In genomic region chr18:61582205-61582710, GRCh38 we compare ENCODE assay signal across 8 cellular contexts.
DNase-seq lines count a peak whose midpoint lies in the region; ATAC-seq and TF ChIP-seq lines count a peak whose summit lies in the region.

No MANE protein-coding gene starts in this region.

- intact Hi-C loops in CD4-positive, alpha-beta T cell (cut with DNase I, micrococcal nuclease) = loop anchor here (1.0 to 5.0 kb wide), 3 partner anchors 310 to 1595 kb away; partner anchors contain the start of gene RNF152 (in 1 of the 2)
- intact Hi-C loops in activated T-helper 1 cell treated with anti-CD3 and anti-CD28 coated beads, Interleukin-12 subunit alpha, Interleukin-12 subunit beta, Interleukin-2, Interleukin-4 antibody, amounts not matched to agents 30 ng/mL and 10 ng/mL and 1 ng/mL, durations not matched to agents 14 hours and 24 hours and 36 hours (cut with micrococcal nuclease) = loop anchor here (1.0 kb wide), 1 partner anchor 549 kb away; no protein-coding TSS in a partner anchor

- no peak overlapping the region for H3K27ac ChIP-seq in CD4-positive, alpha-beta T cell (ENCODE audit: low read depth, low read length)
- H3K27ac ChIP-seq in RWPE1 (no peak overlapping the region), parathyroid adenoma (peak overlapping the region; percentile 39)

- no peaks in the 10 kb centered on the region for H3K9me3 Mint-ChIP-seq in CD4-positive, alpha-beta T cell
- H3K9me3 Mint-ChIP-seq in glutamatergic neuron (ENCODE audit: unreplicated experiment) (no peaks in the 10 kb centered on the region), T-cell (no peaks in the 10 kb centered on the region)
- no peaks in the 10 kb centered on the region for H3K9me3 Mint-ChIP-seq in activated T-helper 1 cell treated with anti-CD3 and anti-CD28 coated beads, Interleukin-12 subunit alpha, Interleukin-12 subunit beta, Interleukin-2, Interleukin-4 antibody, amounts not matched to agents 30 ng/mL and 10 ng/mL and 1 ng/mL, durations not matched to agents 14 hours and 24 hours and 36 hours

- DNase-seq in CD4-positive, alpha-beta T cell = no peak
- DNase-seq in RWPE1 (ENCODE audit: low spot score) (no peak), glutamatergic neuron (no peak), T-cell (no peak), A172 (ENCODE audit: low spot score) (no peak)
- DNase-seq in activated T-helper 1 cell treated with anti-CD3 and anti-CD28 coated beads, Interleukin-12 subunit alpha, Interleukin-12 subunit beta, Interleukin-2, Interleukin-4 antibody, amounts not matched to agents 30 ng/mL and 10 ng/mL and 1 ng/mL, durations not matched to agents 14 hours and 24 hours and 36 hours (ENCODE audit: low spot score) = no peak

- ATAC-seq in CD4-positive, alpha-beta T cell (ENCODE audit: poor library complexity) = no peak
- ATAC-seq in T-cell (replicated peaks in 1 of 4) (no peak), HG03175 (IDR thresholded peaks at IDR 0.05; ENCODE audit: unreplicated experiment) (no peak)

- no peaks in the 10 kb centered on the region for H3K36me3 ChIP-seq in parathyroid adenoma (ENCODE audit: control insufficient read depth, insufficient read depth, low read length)

- no peak overlapping the region for H3K4me3 Mint-ChIP-seq in CD4-positive, alpha-beta T cell
- H3K4me3 Mint-ChIP-seq in glutamatergic neuron (ENCODE audit: unreplicated experiment) = peak overlapping the region; percentile 70
- H3K4me3 Mint-ChIP-seq in activated T-helper 1 cell treated with anti-CD3 and anti-CD28 coated beads, Interleukin-12 subunit alpha, Interleukin-12 subunit beta, Interleukin-2, Interleukin-4 antibody, amounts not matched to agents 30 ng/mL and 10 ng/mL and 1 ng/mL, durations not matched to agents 14 hours and 24 hours and 36 hours = no peak overlapping the region
- peak overlapping the region in 1 of 3 donors; percentile 27 for H3K4me3 Mint-ChIP-seq in T-cell

- H3K36me3 Mint-ChIP-seq in CD4-positive, alpha-beta T cell (ENCODE audit: low read depth) = no peaks in the 10 kb centered on the region
- H3K36me3 Mint-ChIP-seq in glutamatergic neuron (ENCODE audit: unreplicated experiment) = no peaks in the 10 kb centered on the region
- no peaks in the 10 kb centered on the region for H3K36me3 Mint-ChIP-seq in activated T-helper 1 cell treated with anti-CD3 and anti-CD28 coated beads, Interleukin-12 subunit alpha, Interleukin-12 subunit beta, Interleukin-2, Interleukin-4 antibody, amounts not matched to agents 30 ng/mL and 10 ng/mL and 1 ng/mL, durations not matched to agents 14 hours and 24 hours and 36 hours (ENCODE audit: low read depth)
- H3K36me3 Mint-ChIP-seq in T-cell = no peaks in the 10 kb centered on the region

- H3K4me3 ChIP-seq in parathyroid adenoma (ENCODE audit: low read depth, low read length) = peak overlapping the region; percentile 17

- no peak overlapping the region for H3K9ac ChIP-seq in parathyroid adenoma

- peak overlapping the region; percentile 92 for H2AFZ ChIP-seq in parathyroid adenoma

- H3K79me2 ChIP-seq in parathyroid adenoma = no peaks in the 10 kb centered on the region

- peaks cover 9% of the 10 kb centered on the region for H3K4me1 Mint-ChIP-seq in CD4-positive, alpha-beta T cell (ENCODE audit: low read depth)
- H3K4me1 Mint-ChIP-seq in glutamatergic neuron (ENCODE audit: low read depth, unreplicated experiment) = no peaks in the 10 kb centered on the region
- H3K4me1 Mint-ChIP-seq in activated T-helper 1 cell treated with anti-CD3 and anti-CD28 coated beads, Interleukin-12 subunit alpha, Interleukin-12 subunit beta, Interleukin-2, Interleukin-4 antibody, amounts not matched to agents 30 ng/mL and 10 ng/mL and 1 ng/mL, durations not matched to agents 14 hours and 24 hours and 36 hours (ENCODE audit: low read depth) = no peaks in the 10 kb centered on the region
- peaks cover 8 to 9% (median 8%) of the 10 kb centered on the region in 3 donors for H3K4me1 Mint-ChIP-seq in T-cell

- no peak overlapping the region for H3K27ac Mint-ChIP-seq in CD4-positive, alpha-beta T cell
- no peak overlapping the region for H3K27ac Mint-ChIP-seq in glutamatergic neuron (ENCODE audit: unreplicated experiment)
- no peak overlapping the region for H3K27ac Mint-ChIP-seq in activated T-helper 1 cell treated with anti-CD3 and anti-CD28 coated beads, Interleukin-12 subunit alpha, Interleukin-12 subunit beta, Interleukin-2, Interleukin-4 antibody, amounts not matched to agents 30 ng/mL and 10 ng/mL and 1 ng/mL, durations not matched to agents 14 hours and 24 hours and 36 hours
- H3K27ac Mint-ChIP-seq in T-cell = no peak overlapping the region

- TF ChIP-seq CTCF in CD4-positive, alpha-beta T cell (IDR thresholded peaks at IDR 0.05) = peak; percentile 50
- peak; percentile 62 for TF ChIP-seq CTCF in RWPE1 (conservative IDR thresholded peaks at IDR 0.05; ENCODE audit: low read depth)
- TF ChIP-seq CTCF in glutamatergic neuron (IDR thresholded peaks at IDR 0.05; ENCODE audit: partially characterized antibody, unreplicated experiment) = peak; percentile 68
- no peak for TF ChIP-seq CTCF in parathyroid adenoma (IDR thresholded peaks at IDR 0.05)

- peaks cover 78% of the 10 kb centered on the region for H3K27me3 Mint-ChIP-seq in CD4-positive, alpha-beta T cell
- peaks cover 4% of the 10 kb centered on the region for H3K27me3 Mint-ChIP-seq in glutamatergic neuron (ENCODE audit: unreplicated experiment)
- peaks cover 11% of the 10 kb centered on the region for H3K27me3 Mint-ChIP-seq in activated T-helper 1 cell treated with anti-CD3 and anti-CD28 coated beads, Interleukin-12 subunit alpha, Interleukin-12 subunit beta, Interleukin-2, Interleukin-4 antibody, amounts not matched to agents 30 ng/mL and 10 ng/mL and 1 ng/mL, durations not matched to agents 14 hours and 24 hours and 36 hours (ENCODE audit: insufficient read depth)
- H3K27me3 Mint-ChIP-seq in T-cell = peaks cover 31 to 40% of the 10 kb centered on the region in 2 donors

- H3K9me3 ChIP-seq in CD4-positive, alpha-beta T cell (ENCODE audit: control insufficient read depth, low read length) = no peaks in the 10 kb centered on the region
- no peaks in the 10 kb centered on the region for H3K9me3 ChIP-seq in parathyroid adenoma (ENCODE audit: control insufficient read depth, low read length)

- POLR2A ChIA-PET in CD4-positive, alpha-beta T cell (lab: Charles Lee) = no interaction called here
- POLR2A ChIA-PET in RWPE1 (lab: Yijun Ruan, JAX; ENCODE audit: low non-redundant PET) (no interaction called here), T-cell (lab: Charles Lee) (no interaction called here)

- CTCF ChIA-PET in CD4-positive, alpha-beta T cell (lab: Charles Lee) = interaction anchor here (1.8 kb wide), 1 partner anchor 549 kb away, joined by 11 read pairs; no protein-coding TSS in a partner anchor
- CTCF ChIA-PET in RWPE1 (lab: Yijun Ruan, JAX) = interaction anchor here (0.6 to 1.3 kb wide), 6 partner anchors 27 to 551 kb away, joined by 3 to 6 read pairs (median 4); no protein-coding TSS in a partner anchor
- CTCF ChIA-PET in T-cell (lab: Charles Lee) = interaction anchor here (0.6 to 1.4 kb wide), 7 partner anchors 9 to 551 kb away, joined by 3 to 8 read pairs (median 4); no protein-coding TSS in a partner anchor

- peaks cover 14% of the 10 kb centered on the region for H3K4me1 ChIP-seq in parathyroid adenoma

- peak overlapping the region; percentile 44 for H3K4me2 ChIP-seq in parathyroid adenoma (ENCODE audit: low read length)

- H3K27me3 ChIP-seq in CD4-positive, alpha-beta T cell (ENCODE audit: control insufficient read depth, insufficient read depth, low read length) = peaks cover 17% of the 10 kb centered on the region
- H3K27me3 ChIP-seq in parathyroid adenoma (ENCODE audit: control insufficient read depth, insufficient read depth, low read length) = no peaks in the 10 kb centered on the region
